2 cellular contexts compared by ENCODE assay signal in the genomic region with DNA sequence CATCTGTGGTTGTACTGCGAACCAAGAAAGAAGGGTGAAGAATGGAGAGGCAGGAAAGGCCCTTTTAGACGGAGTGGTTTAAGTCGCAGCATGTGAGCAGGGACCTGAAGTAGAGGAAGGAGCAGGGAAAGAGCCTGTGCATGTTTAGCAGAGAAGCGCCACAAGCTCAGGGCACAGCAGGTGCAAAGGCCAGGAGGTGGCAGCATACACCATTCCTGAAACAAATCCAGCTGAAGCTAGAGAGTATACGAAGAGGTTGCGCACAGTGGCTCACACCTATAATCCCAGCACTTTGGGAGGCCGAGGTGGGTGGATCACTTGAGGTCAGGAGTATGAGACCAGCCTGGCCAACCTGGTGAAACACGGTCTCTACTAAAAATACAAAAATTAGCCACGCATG.
TF ChIP-seq lines count a peak whose summit lies in the region.

No MANE protein-coding gene starts in this region.

TF ChIP-seq in IMR-90, 13 proteins besides CTCF, POLR2A, EP300 and RAD21 (continued from another document):
- TF ChIP-seq SMC3 (IDR thresholded peaks at IDR 0.05; ENCODE audit: low read depth, low read length) = peak; percentile 53
- TF ChIP-seq NFE2L2 (IDR thresholded peaks at IDR 0.05; ENCODE audit: low read depth, low read length) = no peak
TF ChIP-seq in IMR-90: peak in this region for 1.

TF ChIP-seq in liver, 16 proteins besides CTCF, POLR2A, EP300 and RAD21 (continued from another document):
- no peak for TF ChIP-seq ZBTB33 (IDR thresholded peaks at IDR 0.05)
- no peak for TF ChIP-seq EGR1 (IDR thresholded peaks at IDR 0.05; ENCODE audit: low read depth in 2 of 2)
- no peak for TF ChIP-seq HNF4A (conservative IDR thresholded peaks at IDR 0.05)
- TF ChIP-seq RXRA (IDR thresholded peaks at IDR 0.05) = no peak
